16 cellular contexts compared by ENCODE assay signal in genomic region chr5:91906027-91906426, GRCh38.
DNase-seq lines count a peak whose midpoint lies in the region; ATAC-seq and TF ChIP-seq lines count a peak whose summit lies in the region.
"Had no signal": no experiment of that assay in that cellular context is flagged by ENCODE, and none has a peak within 500 bp of the region (broad histone marks: within the 10 kb centered on the region; RNA-seq: fewer than 3 reads in every experiment).

No MANE protein-coding gene starts in this region.

- no peaks in the 10 kb centered on the region for H3K36me3 ChIP-seq in PC-3 (ENCODE audit: low read depth, low read length)
- H3K36me3 ChIP-seq: BLaER1 treated with 17β-estradiol and CSF1 and Interleukin-3, amounts not matched to agents 10 nM and 100 nM had no signal

- CTCF ChIA-PET in PC-3 (lab: Charles Lee), result no interaction called here

- no peaks in the 10 kb centered on the region for H3K79me2 ChIP-seq in PC-3 (ENCODE audit: low read length)

- H3K36me3 Mint-ChIP-seq in nephron progenitor cell (ENCODE audit: low read depth), result no peaks in the 10 kb centered on the region
- H3K36me3 Mint-ChIP-seq: CD8-positive, alpha-beta T cell had no signal

- H3K9me2 ChIP-seq in PC-3 (replicated peaks; ENCODE audit: low read length), result no peaks in the 10 kb centered on the region

- no peak for TF ChIP-seq CTCF in PC-3 (conservative IDR thresholded peaks at IDR 0.05; ENCODE audit: low read depth, low read length)
- TF ChIP-seq CTCF in nephron progenitor cell (IDR thresholded peaks at IDR 0.05), result no peak

- ATAC-seq in PC-3, result peak; percentile 83
- ATAC-seq: CD8-positive, alpha-beta T cell had no signal

- peak overlapping the region; percentile 88 for H3K27ac ChIP-seq in PC-3 (ENCODE audit: low read length)
- H3K27ac ChIP-seq: BLaER1 treated with 17β-estradiol and CSF1 and Interleukin-3, amounts not matched to agents 10 nM and 100 nM; C4-2B had no signal

- no peak overlapping the region; the same call in 1 of the 2 replicates for H3K4me3 ChIP-seq in PC-3 (ENCODE audit: low read length)
- H3K4me3 ChIP-seq: BLaER1 treated with 17β-estradiol and CSF1 and Interleukin-3, amounts not matched to agents 10 nM and 100 nM had no signal

- H3K27me3 Mint-ChIP-seq in nephron progenitor cell (ENCODE audit: low read depth, poor library complexity), result no peaks in the 10 kb centered on the region
- H3K27me3 Mint-ChIP-seq: B cell; CD4-positive, alpha-beta T cell had no signal

- H4K20me1 ChIP-seq in PC-3 (ENCODE audit: low read length), result no peaks in the 10 kb centered on the region
- H4K20me1 ChIP-seq: BLaER1 treated with 17β-estradiol and CSF1 and Interleukin-3, amounts not matched to agents 10 nM and 100 nM had no signal

- H3F3A ChIP-seq in PC-3 (ENCODE audit: low read length, unreplicated experiment), result no peaks in the 10 kb centered on the region

- H3K4me1 ChIP-seq in PC-3 (ENCODE audit: insufficient read depth, low read length), result peaks cover 22% of the 10 kb centered on the region
- H3K4me1 ChIP-seq: BLaER1 treated with 17β-estradiol and CSF1 and Interleukin-3, amounts not matched to agents 10 nM and 100 nM; Caco-2 had no signal

- POLR2A ChIA-PET in PC-3 (lab: Charles Lee; ENCODE audit: unreplicated experiment), result no interaction called here

- no peaks in the 10 kb centered on the region for H3K9me3 ChIP-seq in PC-3 (ENCODE audit: low read length)
- H3K9me3 ChIP-seq: BLaER1 treated with 17β-estradiol and CSF1 and Interleukin-3, amounts not matched to agents 10 nM and 100 nM; Caco-2 had no signal

- DNase-seq in PC-3 (peak; percentile 71), kidney tubule cell (ENCODE audit: low spot score) (peak; percentile 29), NCI-H510A (lab: John Stamatoyannopoulos, UW) (no peak), HuH-7.5 (ENCODE audit: low spot score) (no peak), nephron progenitor cell (no peak)
- DNase-seq: 8988T; AML-193; Caco-2; Calu3; CD4-positive, alpha-beta T cell; CD8-positive, alpha-beta T cell; DMS79 treated with DMSO at 0.1 percent for 48 hours; GF-D8 had no signal

- no TSS peak for BruUV-seq in PC-3 (replicated peaks; lab: Mats Ljungman, UMichigan)

- peak overlapping the region; percentile 35; the same call in 1 of the 2 replicates for H3K9ac ChIP-seq in PC-3 (ENCODE audit: low read length)
- H3K9ac ChIP-seq: BLaER1 treated with 17β-estradiol and CSF1 and Interleukin-3, amounts not matched to agents 10 nM and 100 nM had no signal

- intact Hi-C loops in PC-3 (cut with micrococcal nuclease), result loop anchor here (5.0 kb wide), 1 partner anchor 1671 kb away; no protein-coding TSS in a partner anchor

- H3K9me3 Mint-ChIP-seq in nephron progenitor cell, result no peaks in the 10 kb centered on the region
- H3K9me3 Mint-ChIP-seq: CD4-positive, alpha-beta T cell; CD8-positive, alpha-beta T cell had no signal

- H3K4me1 Mint-ChIP-seq in nephron progenitor cell, result no peaks in the 10 kb centered on the region
- H3K4me1 Mint-ChIP-seq: B cell had no signal

- no peaks in the 10 kb centered on the region for H3K27me3 ChIP-seq in PC-3 (ENCODE audit: low read length)
- H3K27me3 ChIP-seq: BLaER1 treated with 17β-estradiol and CSF1 and Interleukin-3, amounts not matched to agents 10 nM and 100 nM had no signal

- no peak overlapping the region for H3K27ac Mint-ChIP-seq in nephron progenitor cell
- H3K27ac Mint-ChIP-seq: B cell; CD4-positive, alpha-beta T cell; CD8-positive, alpha-beta T cell had no signal

- peak overlapping the region; percentile 69 for H3K4me2 ChIP-seq in PC-3 (ENCODE audit: low read length)
- H3K4me2 ChIP-seq: BLaER1 treated with 17β-estradiol and CSF1 and Interleukin-3, amounts not matched to agents 10 nM and 100 nM had no signal

- no peak overlapping the region for H3K4me3 Mint-ChIP-seq in nephron progenitor cell
- H3K4me3 Mint-ChIP-seq: B cell; CD4-positive, alpha-beta T cell; CD8-positive, alpha-beta T cell had no signal

- H2AFZ ChIP-seq in PC-3 (ENCODE audit: low read length), result no peak overlapping the region

Comparison
In these comparisons a context has a peak if more than half of its experiments do, and no peak if none do; other contexts are left out.
1. DNase-seq: peak in PC-3 (single experiment) and kidney tubule cell (single experiment); none in NCI-H510A (single experiment), HuH-7.5 (single experiment) and nephron progenitor cell (single experiment).